1 cellular context compared by ENCODE assay signal in genomic region chr16:3066440-3066748, GRCh38.
TF ChIP-seq lines count a peak whose summit lies in the region.

No MANE protein-coding gene starts in this region.

TF ChIP-seq in GM12878, 131 proteins besides CTCF, POLR2A, EP300 and RAD21:
- TF ChIP-seq IRF5 (IDR thresholded peaks at IDR 0.05; ENCODE audit: borderline replicate concordance), result no peak
- TF ChIP-seq ZBTB33 (IDR thresholded peaks at IDR 0.05), result no peak
- TF ChIP-seq TCF7 (IDR thresholded peaks at IDR 0.05; ENCODE audit: borderline replicate concordance), result no peak
- TF ChIP-seq POLR2AphosphoS2 (IDR thresholded peaks at IDR 0.05; ENCODE audit: low read depth, low read length), result no peak
- TF ChIP-seq IRF3 (IDR thresholded peaks at IDR 0.05), result no peak
- no peak for TF ChIP-seq TARDBP (IDR thresholded peaks at IDR 0.05; ENCODE audit: borderline replicate concordance)
- no peak for TF ChIP-seq NR2C2 (IDR thresholded peaks at IDR 0.05; ENCODE audit: borderline replicate concordance, control insufficient read depth, insufficient read length, low read depth)
- TF ChIP-seq POLR2AphosphoS5 (IDR thresholded peaks at IDR 0.05; ENCODE audit: low read length), result no peak
- no peak for TF ChIP-seq EGR1 (IDR thresholded peaks at IDR 0.05; ENCODE audit: borderline replicate concordance in 1 of 2, low read depth in 2 of 2, low read length in 2 of 2)
- TF ChIP-seq MYC (IDR thresholded peaks at IDR 0.05; ENCODE audit: insufficient read depth, insufficient read length, insufficient replicate concordance, low read length, severe bottlenecking), result no peak
- TF ChIP-seq MLLT1 (IDR thresholded peaks at IDR 0.05), result no peak; the same call in none of the 2 replicates
- TF ChIP-seq KAT2A (conservative IDR thresholded peaks at IDR 0.05; ENCODE audit: control insufficient read depth, low read depth, low read length), result no peak
- TF ChIP-seq ZNF24 (IDR thresholded peaks at IDR 0.05), result no peak
- TF ChIP-seq RFX5 (IDR thresholded peaks at IDR 0.05; ENCODE audit: low read depth, low read length), result no peak
- TF ChIP-seq TBL1XR1 (IDR thresholded peaks at IDR 0.05; ENCODE audit: low read depth, low read length), result no peak
- no peak for TF ChIP-seq PAX5 (IDR thresholded peaks at IDR 0.05; ENCODE audit: borderline replicate concordance, low read depth, low read length)
- TF ChIP-seq ZNF217 (IDR thresholded peaks at IDR 0.05), result no peak
- no peak for TF ChIP-seq ZBTB4 (CRISPR knock-in tag; IDR thresholded peaks at IDR 0.05)
TF ChIP-seq in GM12878: peak in this region for 0.
